Comparison of ENCODE assay signal across 1 cellular context in genomic region chr20:63282946-63283345, GRCh38.
TF ChIP-seq lines count a peak whose summit lies in the region.

No MANE protein-coding gene starts in this region.

TF ChIP-seq in HepG2, 621 proteins besides CTCF, POLR2A, EP300 and RAD21:
- TF ChIP-seq SIN3A (IDR thresholded peaks at IDR 0.05; ENCODE audit: borderline replicate concordance, low read depth, low read length) (no peak), AGO2 (optimal IDR thresholded peaks at IDR 0.05; ENCODE audit: low read depth, low read length) (peak; percentile 9)
